ENCODE assay signal across 27 cellular contexts in the genomic region with DNA sequence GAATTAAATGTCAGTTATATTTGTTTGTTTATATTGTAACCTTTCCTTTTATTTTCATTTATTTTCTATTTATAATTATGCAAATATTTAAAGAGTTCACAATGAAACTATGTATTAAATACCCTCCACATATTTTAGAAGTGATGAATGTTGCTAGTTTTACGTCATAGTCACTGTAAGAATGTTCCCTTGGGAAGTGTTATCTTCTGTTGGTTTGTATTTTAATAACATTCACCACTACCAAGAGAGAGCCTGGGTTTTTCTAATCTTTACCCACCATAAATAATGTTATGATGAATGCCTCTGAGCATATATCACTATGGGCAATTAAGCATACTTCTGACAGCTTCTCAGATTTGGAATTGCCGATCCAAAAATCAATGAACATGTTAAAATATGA.
DNase-seq lines count a peak whose midpoint lies in the region; ATAC-seq and TF ChIP-seq lines count a peak whose summit lies in the region.
"Had no signal": no experiment of that assay in that cellular context is flagged by ENCODE, and none has a peak within 500 bp of the region (broad histone marks: within the 10 kb centered on the region; RNA-seq: fewer than 3 reads in every experiment).

No MANE protein-coding gene starts in this region.

- H3K4me3 ChIP-seq in heart left ventricle (no peak overlapping the region), left ventricle myocardium inferior (no peak overlapping the region)
- H3K4me3 ChIP-seq: A549, cardiac muscle cell, esophagus squamous epithelium, HAP-1, K562, tibial nerve had no signal

- H3K9me3 ChIP-seq in heart left ventricle = no peaks in the 10 kb centered on the region
- H3K9me3 ChIP-seq in left ventricle myocardium inferior (replicated peaks) = no peaks in the 10 kb centered on the region
- H3K9me3 ChIP-seq: A549, esophagus squamous epithelium, HAP-1, tibial nerve had no signal

- H3K4me1 ChIP-seq in heart left ventricle (peaks cover 0 to 15% (median 0%) of the 10 kb centered on the region in 12 donors), left ventricle myocardium inferior (peaks cover 19% of the 10 kb centered on the region)
- H3K4me1 ChIP-seq: HAP-1 had no signal

- peaks cover 0 to 22% (median 0%) of the 10 kb centered on the region in 9 donors for H3K27me3 ChIP-seq in heart left ventricle
- peaks cover 10% of the 10 kb centered on the region for H3K27me3 ChIP-seq in left ventricle myocardium inferior (ENCODE audit: low read depth)
- H3K27me3 ChIP-seq: tibial nerve had no signal

- in situ Hi-C loops in SK-MEL-5 (cut with HindIII; ENCODE audit: low pct_unique_long_range_greater_than_20kb, low sequenced_read_pairs) = no loop called here

- no peak for DNase-seq in heart left ventricle
- no peak for DNase-seq in left ventricle myocardium inferior
- peak; percentile 42 for DNase-seq in SK-MEL-5 (ENCODE audit: low read depth, low spot score)
- peak; percentile 75 for DNase-seq in fibroblast of peridontal ligament (ENCODE audit: extremely low read depth)
- peak; percentile 25 for DNase-seq in stromal cell of bone marrow (ENCODE audit: low read depth)
- no peak for DNase-seq in DMS153 (lab: John Stamatoyannopoulos, UW)
- DNase-seq in NCI-H526 (lab: John Stamatoyannopoulos, UW) = no peak
- DNase-seq in iPS-NIHi7 (ENCODE audit: extremely low spot score) = no peak
- DNase-seq: activated CD4-positive, alpha-beta memory T cell treated with anti-CD3 and anti-CD28 coated beads for 36 hours; activated T-cell treated with anti-CD3 and anti-CD28 coated beads, Interleukin-2, amount 50 U/mL, for 4 hours; CD8-positive, alpha-beta T cell; effector memory CD4-positive, alpha-beta T cell; esophagus squamous epithelium; left cardiac atrium; midbrain; NCI-H2029; NCI-H446 treated with DMSO at 0.1 percent for 48 hours; stimulated activated CD4-positive, alpha-beta T cell treated with anti-CD3 and anti-CD28 coated beads, Interleukin-15, amount 100 ng/mL, for 24 hours; T-helper 1 cell had no signal

- TF ChIP-seq CTCF in heart left ventricle (IDR thresholded peaks at IDR 0.05) = no peak
- TF ChIP-seq CTCF in left ventricle myocardium inferior (IDR thresholded peaks at IDR 0.05; ENCODE audit: borderline replicate concordance) = no peak

- no peak overlapping the region for H3K27ac ChIP-seq in heart left ventricle
- H3K27ac ChIP-seq in left ventricle myocardium inferior (replicated peaks) = no peak overlapping the region
- H3K27ac ChIP-seq: A549, cardiac muscle cell, esophagus squamous epithelium, RWPE1, tibial nerve had no signal

- peak; percentile 51 to 86 (median 60) for ATAC-seq in heart left ventricle
- ATAC-seq: A549; activated naive CD4-positive, alpha-beta T cell treated with anti-CD3 and anti-CD28 coated beads, Interleukin-2, amount 50 U/mL, for 72 hours; activated T-cell treated with anti-CD3 and anti-CD28 coated beads, Interleukin-2, amount 50 U/mL, for 4 hours; CD8-positive, alpha-beta T cell; K562; stimulated activated memory B cell treated with anti-CD40 and anti-IgM and Interleukin-4, amounts not matched to agents 10 μg/mL and 1 μg/mL and 100 μg/mL, for 72 hours had no signal

- intact Hi-C loops in heart left ventricle (cut with DNase I) (no loop called here), left ventricle myocardium inferior (cut with micrococcal nuclease) (no loop called here)

- WGBS in heart left ventricle, 4 donors = 51 to 66% (median 58%) methylated on average over 2 of the region's 2 CpGs

- no peak for TF ChIP-seq POLR2A in heart left ventricle (IDR thresholded peaks at IDR 0.05)

- H3K36me3 ChIP-seq in heart left ventricle = no peaks in the 10 kb centered on the region
- no peaks in the 10 kb centered on the region for H3K36me3 ChIP-seq in left ventricle myocardium inferior
- H3K36me3 ChIP-seq: cardiac muscle cell, esophagus squamous epithelium, HAP-1, tibial nerve had no signal

Comparison
In these comparisons a context has a peak if more than half of its experiments do, and no peak if none do; other contexts are left out.
1. DNase-seq: peak in SK-MEL-5 (single experiment), fibroblast of peridontal ligament (single experiment) and stromal cell of bone marrow (single experiment); none in heart left ventricle (0 of 5), left ventricle myocardium inferior (single experiment), DMS153 (single experiment), NCI-H526 (0 of 2) and iPS-NIHi7 (single experiment).